Comparison of ENCODE assay signal across 8 cellular contexts in the genomic region with DNA sequence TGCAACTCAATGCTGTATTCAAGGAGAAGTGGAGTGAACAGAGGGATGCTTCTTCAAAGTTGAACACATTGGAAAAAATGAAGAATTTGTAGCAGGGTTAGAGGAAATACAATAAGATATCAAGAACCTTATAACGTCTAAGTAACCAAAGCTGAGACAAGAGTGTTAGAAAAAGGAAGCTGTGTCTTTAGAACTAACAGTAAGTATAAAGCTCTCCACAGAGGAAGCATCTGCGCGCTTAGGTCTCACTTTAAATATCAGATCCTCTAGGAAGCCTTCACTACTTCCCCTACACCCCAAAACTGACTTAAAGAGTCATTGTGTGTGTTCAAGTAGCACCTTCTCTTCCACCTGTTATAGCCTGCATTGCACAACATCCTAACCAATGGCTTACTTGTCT. TPM values are rescaled to one million over a fixed set of nuclear protein-coding genes. Genes with fewer than 3 reads are reported as not detected.
DNase-seq lines count a peak whose midpoint lies in the region; ATAC-seq and TF ChIP-seq lines count a peak whose summit lies in the region.

No MANE protein-coding gene starts in this region.

- intact Hi-C loops in left lung (cut with DNase I): no loop called here

- peak; percentile 18 for ATAC-seq in GM21529 (IDR thresholded peaks at IDR 0.05; ENCODE audit: unreplicated experiment)
- peak; percentile 59 for ATAC-seq in left lung
- ATAC-seq in GM19023 (IDR thresholded peaks at IDR 0.05; ENCODE audit: unreplicated experiment): no peak

- DNase-seq in GM06990 (ENCODE audit: extremely low read depth, insufficient read length) (peak; percentile 9), MM.1S (no peak), left lung (no peak), NCI-H1417 (lab: John Stamatoyannopoulos, UW) (no peak)
- DNase-seq in stimulated activated naive CD4-positive, alpha-beta T cell treated with Interleukin-2 at 50 U/mL for 16 hours (lab: John Stamatoyannopoulos, UW): no peak
- no peak for DNase-seq in activated CD8-positive, alpha-beta memory T cell treated with anti-CD3 and anti-CD28 coated beads, Interleukin-2, amount 50 U/mL, for 48 hours

- H3K79me2 ChIP-seq in MM.1S (ENCODE audit: low read length): no peaks in the 10 kb centered on the region

- H3K9ac ChIP-seq in MM.1S (ENCODE audit: low read length): no peak overlapping the region

- H3K27me3 ChIP-seq in GM06990 (replicated peaks; ENCODE audit: control insufficient read depth, insufficient read depth, low read length): no peaks in the 10 kb centered on the region
- H3K27me3 ChIP-seq in MM.1S (replicated peaks; ENCODE audit: insufficient read depth, low read length): peaks cover 30% of the 10 kb centered on the region
- no peaks in the 10 kb centered on the region for H3K27me3 ChIP-seq in left lung

- H3K27ac ChIP-seq in MM.1S (ENCODE audit: low read length) (peak overlapping the region; percentile 4; the same call in 1 of the 2 replicates), left lung (peak overlapping the region; percentile 50 to 63)

- H3K36me3 ChIP-seq in GM06990 (ENCODE audit: control insufficient read depth, insufficient read depth, low read length) (no peaks in the 10 kb centered on the region), MM.1S (replicated peaks; ENCODE audit: insufficient read depth, low read length) (no peaks in the 10 kb centered on the region), left lung (no peaks in the 10 kb centered on the region)

- H3K4me3 ChIP-seq in GM06990 (replicated peaks; ENCODE audit: low read depth, low read length) (0 out of 2 replicates have a peak overlapping the region, but pooled peaks have one; percentile 15), MM.1S (ENCODE audit: low read length) (no peak overlapping the region), left lung (no peak overlapping the region)

- peaks cover 22% of the 10 kb centered on the region for H3F3A ChIP-seq in MM.1S (ENCODE audit: insufficient read depth, low read length)

- no peaks in the 10 kb centered on the region for H3K9me2 ChIP-seq in MM.1S (replicated peaks; ENCODE audit: insufficient read depth, low read length)

- no peak overlapping the region for H2AFZ ChIP-seq in MM.1S (ENCODE audit: low read length)

- no peaks in the 10 kb centered on the region for H4K20me1 ChIP-seq in MM.1S (ENCODE audit: insufficient read depth, low read length)

- peaks cover 22% of the 10 kb centered on the region for H3K4me1 ChIP-seq in MM.1S (ENCODE audit: low read length)
- H3K4me1 ChIP-seq in left lung: peaks cover 3 to 17% of the 10 kb centered on the region in 2 donors

- H3K4me2 ChIP-seq in MM.1S (ENCODE audit: low read depth, low read length): peak overlapping the region; percentile 7; the same call in 1 of the 2 replicates

- H3K9me3 ChIP-seq in MM.1S (replicated peaks; ENCODE audit: insufficient read depth, low read length) (no peaks in the 10 kb centered on the region), left lung (no peaks in the 10 kb centered on the region)

- no peak for TF ChIP-seq CTCF in GM06990 (IDR thresholded peaks at IDR 0.05; ENCODE audit: insufficient read depth, low read length, poor library complexity, severe bottlenecking)
- TF ChIP-seq CTCF in MM.1S (IDR thresholded peaks at IDR 0.05; ENCODE audit: low read length): no peak
- no peak for TF ChIP-seq CTCF in left lung (IDR thresholded peaks at IDR 0.05)

RNA-seq across cellular contexts. Expression of a gene that starts 43.0 kb away (rescaled TPM):
- total RNA-seq in left lung: 10 to 100 TPM in 1 of 2 donors, 1 to 10 TPM in 1; 9.8 to 14.7 TPM
